Comparison of ENCODE assay signal across 12 cellular contexts in the genomic region with DNA sequence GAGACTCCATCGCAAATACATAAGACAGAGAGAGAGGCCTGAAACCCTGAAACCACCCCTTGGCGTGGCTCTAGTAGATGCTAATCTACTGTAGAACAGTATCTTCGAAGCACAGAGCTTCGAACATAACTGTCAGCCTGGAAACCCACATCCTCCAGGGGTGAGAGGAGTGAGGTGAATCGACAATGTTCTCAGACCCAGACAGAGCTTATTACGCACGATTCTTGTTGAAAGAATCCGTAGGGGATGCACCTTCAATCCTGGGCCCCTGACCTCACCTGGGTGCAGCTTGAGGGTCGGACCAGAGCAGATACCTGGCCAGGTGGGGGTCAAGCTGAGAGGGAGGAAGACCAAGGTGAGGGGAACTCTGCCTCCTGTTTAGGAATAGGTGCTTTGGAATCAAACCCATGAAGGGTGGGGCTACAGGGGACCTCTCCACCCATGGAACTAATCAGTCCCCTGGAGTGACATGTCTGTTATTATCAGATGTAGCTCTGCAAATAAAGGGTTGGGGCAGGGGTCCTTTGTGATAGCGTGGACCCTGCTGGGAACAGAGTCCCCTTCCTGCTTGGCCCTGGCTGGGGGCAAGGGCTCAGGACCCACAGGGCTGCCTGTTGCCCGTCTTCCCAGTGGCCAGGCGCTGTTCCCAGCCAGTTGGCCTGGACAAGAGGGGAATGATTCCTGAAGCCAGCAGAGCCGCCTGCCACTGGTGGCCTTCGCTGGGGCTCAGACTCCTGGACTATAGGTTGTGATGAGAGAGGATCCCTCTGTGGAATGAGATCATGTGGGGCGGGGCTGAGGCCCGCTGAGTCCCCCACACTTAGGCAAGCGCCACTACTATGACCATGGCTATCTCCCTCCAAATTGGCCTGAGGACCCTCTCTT. TPM values are rescaled to one million over a fixed set of nuclear protein-coding genes. Genes with fewer than 3 reads are reported as not detected.
DNase-seq lines count a peak whose midpoint lies in the region; ATAC-seq, FAIRE-seq and TF ChIP-seq lines count a peak whose summit lies in the region.
"Had no signal": no experiment of that assay in that cellular context is flagged by ENCODE, and none has a peak within 500 bp of the region (broad histone marks: within the 10 kb centered on the region; RNA-seq: fewer than 3 reads in every experiment).

No MANE protein-coding gene starts in this region.

- H3K4me3 Mint-ChIP-seq in CD8-positive, alpha-beta T cell = peak overlapping the region; percentile 68
- H3K4me3 Mint-ChIP-seq in natural killer cell treated with Interleukin-12 subunit alpha and Interleukin-12 subunit beta and Interleukin-15 and Interleukin-18, amount 100 ng/mL, for 72 hours = no peak overlapping the region
- H3K4me3 Mint-ChIP-seq: memory B cell had no signal

- no peaks in the 10 kb centered on the region for H3K9me3 Mint-ChIP-seq in CD8-positive, alpha-beta T cell
- no peaks in the 10 kb centered on the region for H3K9me3 Mint-ChIP-seq in natural killer cell treated with Interleukin-12 subunit alpha and Interleukin-12 subunit beta and Interleukin-15 and Interleukin-18, amount 100 ng/mL, for 72 hours
- H3K9me3 Mint-ChIP-seq: memory B cell had no signal

- intact Hi-C loops in CD8-positive, alpha-beta T cell (cut with DNase I, micrococcal nuclease) = loop anchor here (1.0 to 2.0 kb wide), 4 partner anchors 19 to 32 kb away; no protein-coding TSS in a partner anchor

- no peaks in the 10 kb centered on the region for H3K36me3 ChIP-seq in CD8-positive, alpha-beta T cell (ENCODE audit: insufficient read depth, low read length)

- CTCF ChIA-PET in CD8-positive, alpha-beta T cell (lab: Charles Lee) = interaction anchor here (0.6 to 1.6 kb wide), 8 partner anchors 21 to 316 kb away, joined by 3 to 6 read pairs (median 3); no protein-coding TSS in a partner anchor

- POLR2A ChIA-PET in CD8-positive, alpha-beta T cell (lab: Charles Lee) = interaction anchor here (0.6 to 1.4 kb wide), 6 partner anchors 9 to 72 kb away, joined by 3 to 25 read pairs (median 3); no protein-coding TSS in a partner anchor

- no peaks in the 10 kb centered on the region for H3K27me3 ChIP-seq in CD8-positive, alpha-beta T cell (ENCODE audit: insufficient read depth, low read length)

- no peak for FAIRE-seq in RCC 7860 (lab: Jason Lieb, UNC)

- H3K4me1 Mint-ChIP-seq in CD8-positive, alpha-beta T cell (ENCODE audit: low read depth) = peaks cover 45% of the 10 kb centered on the region
- peaks cover 0 to 3% of the 10 kb centered on the region in 2 donors for H3K4me1 Mint-ChIP-seq in natural killer cell treated with Interleukin-12 subunit alpha and Interleukin-12 subunit beta and Interleukin-15 and Interleukin-18, amount 100 ng/mL, for 72 hours (ENCODE audit: low read depth in 2 of 2)
- H3K4me1 Mint-ChIP-seq: memory B cell had no signal

- H3K27ac ChIP-seq in CD8-positive, alpha-beta T cell (ENCODE audit: low read depth, low read length) = peak overlapping the region; percentile 64

- peak; percentile 38 to 89 (median 66) for DNase-seq in CD8-positive, alpha-beta T cell
- peak; percentile 20 for DNase-seq in activated gamma-delta T cell treated with anti-CD3 and anti-CD28 coated beads, Interleukin-2, amount 50 U/mL, for 16 hours (ENCODE audit: low read depth)
- no peak for DNase-seq in natural killer cell treated with Interleukin-12 subunit alpha and Interleukin-12 subunit beta and Interleukin-15 and Interleukin-18, amount 100 ng/mL, for 72 hours (ENCODE audit: low spot score)
- DNase-seq in germinal center (ENCODE audit: low spot score) = no peak
- no peak for DNase-seq in RCC 7860 (ENCODE audit: low spot score)
- no peak for DNase-seq in hepatic stellate cell (ENCODE audit: low spot score)
- DNase-seq in NCI-H187 treated with DMSO at 0.1 percent for 48 hours (lab: John Stamatoyannopoulos, UW) = no peak
- DNase-seq: foreskin fibroblast, NCI-H1105, T1000 had no signal

- no peaks in the 10 kb centered on the region for H3K27me3 Mint-ChIP-seq in CD8-positive, alpha-beta T cell (ENCODE audit: low read depth)
- H3K27me3 Mint-ChIP-seq in natural killer cell treated with Interleukin-12 subunit alpha and Interleukin-12 subunit beta and Interleukin-15 and Interleukin-18, amount 100 ng/mL, for 72 hours = peaks cover 0 to 3% of the 10 kb centered on the region in 2 donors
- H3K27me3 Mint-ChIP-seq: memory B cell had no signal

- TF ChIP-seq CTCF in CD8-positive, alpha-beta T cell (IDR thresholded peaks at IDR 0.05) = no peak

- H3K4me1 ChIP-seq in CD8-positive, alpha-beta T cell (ENCODE audit: insufficient read depth, low read length) = peaks cover 28% of the 10 kb centered on the region

- H3K36me3 Mint-ChIP-seq in CD8-positive, alpha-beta T cell = peaks cover 3% of the 10 kb centered on the region
- no peaks in the 10 kb centered on the region for H3K36me3 Mint-ChIP-seq in natural killer cell treated with Interleukin-12 subunit alpha and Interleukin-12 subunit beta and Interleukin-15 and Interleukin-18, amount 100 ng/mL, for 72 hours
- H3K36me3 Mint-ChIP-seq: memory B cell had no signal

- peak; percentile 94 for ATAC-seq in CD8-positive, alpha-beta T cell
- ATAC-seq in activated CD4-positive, CD25-positive, alpha-beta regulatory T cell treated with anti-CD3 and anti-CD28 coated beads, Interleukin-2, amount 50 U/mL, for 24 hours = peak; percentile 99
- ATAC-seq in natural killer cell treated with Interleukin-12 subunit alpha and Interleukin-12 subunit beta and Interleukin-15 and Interleukin-18, amount 100 ng/mL, for 72 hours = peak; percentile 18 to 43

- H3K4me3 ChIP-seq in CD8-positive, alpha-beta T cell (ENCODE audit: low read depth, low read length) = no peak overlapping the region

- peak overlapping the region; percentile 100 for H3K27ac Mint-ChIP-seq in CD8-positive, alpha-beta T cell
- no peak overlapping the region for H3K27ac Mint-ChIP-seq in natural killer cell treated with Interleukin-12 subunit alpha and Interleukin-12 subunit beta and Interleukin-15 and Interleukin-18, amount 100 ng/mL, for 72 hours
- H3K27ac Mint-ChIP-seq: memory B cell had no signal

- H3K9me3 ChIP-seq in CD8-positive, alpha-beta T cell (ENCODE audit: low read length) = no peaks in the 10 kb centered on the region

RNA-seq across cellular contexts. Expression of a gene that starts 41.2 kb away (rescaled TPM):
- total RNA-seq in CD8-positive, alpha-beta T cell = under 1 TPM; 0.39 to 0.46 TPM
- total RNA-seq in natural killer cell treated with Interleukin-12 subunit alpha and Interleukin-12 subunit beta and Interleukin-15 and Interleukin-18, amount 100 ng/mL, for 72 hours = not detected

Comparison
In these comparisons a context has a peak if more than half of its experiments do, and no peak if none do; other contexts are left out.
1. ATAC-seq: peak in every context shown above with its lines; median percentile 99 in activated CD4-positive, CD25-positive, alpha-beta regulatory T cell treated with anti-CD3 and anti-CD28 coated beads, Interleukin-2, amount 50 U/mL, for 24 hours; 94 in CD8-positive, alpha-beta T cell; 30 in natural killer cell treated with Interleukin-12 subunit alpha and Interleukin-12 subunit beta and Interleukin-15 and Interleukin-18, amount 100 ng/mL, for 72 hours.
2. DNase-seq: peak in CD8-positive, alpha-beta T cell (7 of 7) and activated gamma-delta T cell treated with anti-CD3 and anti-CD28 coated beads, Interleukin-2, amount 50 U/mL, for 16 hours (single experiment); none in natural killer cell treated with Interleukin-12 subunit alpha and Interleukin-12 subunit beta and Interleukin-15 and Interleukin-18, amount 100 ng/mL, for 72 hours (single experiment), germinal center (single experiment), RCC 7860 (single experiment), hepatic stellate cell (single experiment) and NCI-H187 treated with DMSO at 0.1 percent for 48 hours (single experiment).